ENCODE assay signal across 8 cellular contexts in the genomic region with DNA sequence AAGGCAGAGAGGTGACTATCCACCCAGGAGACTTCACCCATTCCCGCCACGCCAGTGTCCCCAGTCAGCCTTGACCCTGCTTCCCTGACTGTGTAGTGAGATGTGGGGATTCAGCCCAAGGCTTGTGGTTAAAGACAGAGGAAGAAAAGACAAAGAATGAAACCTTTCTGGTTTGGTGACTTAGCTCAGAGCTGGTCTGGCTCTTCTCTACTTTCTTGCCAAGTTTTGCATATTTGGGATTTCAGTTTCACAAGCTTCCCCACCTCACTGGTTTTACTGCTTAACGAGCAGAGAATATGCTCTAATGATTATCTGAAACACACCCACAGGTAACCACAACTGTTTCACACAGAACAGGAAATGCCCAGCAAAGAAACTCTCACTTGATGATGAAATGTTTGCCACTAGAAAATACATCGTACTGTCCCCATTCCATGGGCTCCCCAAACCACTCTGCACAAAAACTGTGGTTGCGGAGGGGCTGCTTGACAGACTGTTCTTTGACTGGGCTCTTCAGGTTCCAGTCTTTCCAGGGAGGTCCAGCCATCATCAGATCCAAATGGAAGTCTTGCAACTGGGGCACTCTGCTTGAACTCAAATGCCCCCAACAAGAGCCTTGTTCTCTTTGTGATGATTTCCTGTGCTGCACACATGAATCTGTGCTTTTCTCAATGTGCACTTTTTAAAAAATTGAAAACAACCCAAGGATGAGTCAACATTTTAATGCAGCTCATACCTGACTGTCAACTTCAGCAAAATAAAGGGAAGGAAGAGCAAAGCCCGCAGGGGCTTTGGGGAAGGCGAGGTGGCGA.
DNase-seq lines count a peak whose midpoint lies in the region; ATAC-seq, FAIRE-seq and TF ChIP-seq lines count a peak whose summit lies in the region.

No MANE protein-coding gene starts in this region.

- H2BK15ac ChIP-seq in neuronal stem cell (ENCODE audit: low read length): no peak overlapping the region

- no peaks in the 10 kb centered on the region for H3K9me3 ChIP-seq in neuronal stem cell (replicated peaks in 1 of 2; ENCODE audit: control insufficient read depth in 2 of 2, insufficient read depth in 1 of 2, low read depth in 1 of 2, low read length in 2 of 2)

- WGBS in neuronal stem cell (ENCODE audit: extremely low coverage in 2 of 2, insufficient read length in 2 of 2, insufficient replicate concordance in 1 of 2), 2 donors: no CpG with 5 or more reads among the region's 8 CpGs

- no peak overlapping the region for H2BK5ac ChIP-seq in neuronal stem cell (ENCODE audit: low read length)

- peaks cover 13 to 21% of the 10 kb centered on the region in 2 donors for H3K4me1 ChIP-seq in neuronal stem cell (ENCODE audit: control insufficient read depth in 2 of 2, insufficient read depth in 1 of 2, low read depth in 1 of 2, low read length in 2 of 2)

- no peak overlapping the region for H3K27ac ChIP-seq in neuronal stem cell (replicated peaks; ENCODE audit: low read length)

- peaks cover 19% of the 10 kb centered on the region for H3K79me1 ChIP-seq in neuronal stem cell (ENCODE audit: low read depth, low read length)

- DNase-seq in AG04449 (ENCODE audit: low read depth, low spot score) (no peak), GM18507 (ENCODE audit: extremely low spot score, insufficient read length, low read depth) (peak; percentile 65), NCI-H526 (lab: John Stamatoyannopoulos, UW) (peak; percentile 61 to 72), cardiac fibroblast (ENCODE audit: low read depth in 2 of 2) (peak; percentile 64 to 67), neuronal stem cell (ENCODE audit: low spot score) (no peak), AG08396 (ENCODE audit: low spot score) (no peak), NCI-H2081 treated with DMSO at 0.1 percent for 48 hours (lab: John Stamatoyannopoulos, UW) (no peak)

- CTCF ChIA-PET in AG04449 (lab: Yijun Ruan, JAX): interaction anchor here (0.6 to 13.8 kb wide), 8 partner anchors 9 to 93 kb away, joined by 3 to 261 read pairs (median 4); no protein-coding TSS in a partner anchor

- POLR2A ChIA-PET in AG04449 (lab: Yijun Ruan, JAX): interaction anchor here (0.6 to 1.0 kb wide), 3 partner anchors 17 to 30 kb away, joined by 3 to 4 read pairs (median 4); no protein-coding TSS in a partner anchor

- H2AFZ ChIP-seq in neuronal stem cell (ENCODE audit: low read length): no peak overlapping the region

- no peak overlapping the region for H2AK5ac ChIP-seq in neuronal stem cell (ENCODE audit: low read depth, low read length)

- no peak overlapping the region for H3K4me2 ChIP-seq in neuronal stem cell (ENCODE audit: insufficient read depth, low read length, poor library complexity, severe bottlenecking)

- peaks cover 2 to 42% of the 10 kb centered on the region in 2 donors for H3K36me3 ChIP-seq in neuronal stem cell (replicated peaks in 1 of 2; ENCODE audit: control insufficient read depth in 2 of 2, insufficient read depth in 2 of 2, low read length in 2 of 2)

- no peak overlapping the region for H2BK12ac ChIP-seq in neuronal stem cell (ENCODE audit: low read length)

- H4K8ac ChIP-seq in neuronal stem cell (ENCODE audit: low read depth, low read length): no peak overlapping the region

- H2BK120ac ChIP-seq in neuronal stem cell (ENCODE audit: low read depth, low read length): no peak overlapping the region

- H3K9ac ChIP-seq in neuronal stem cell (ENCODE audit: low read depth, low read length, poor library complexity): no peak overlapping the region

- FAIRE-seq in GM18507 (lab: Jason Lieb, UNC): peak; percentile 99

- H3K27me3 ChIP-seq in neuronal stem cell (ENCODE audit: control insufficient read depth in 3 of 3, insufficient read depth in 3 of 3, low read depth in 1 of 3, low read length in 3 of 3): no peaks in the 10 kb centered on the region

- peak overlapping the region; percentile 51 for H3K23ac ChIP-seq in neuronal stem cell (ENCODE audit: low read depth, low read length, poor library complexity)

- no peak overlapping the region for H4K91ac ChIP-seq in neuronal stem cell (ENCODE audit: low read depth, low read length, poor library complexity)

- H3K4me3 ChIP-seq in AG04449 (ENCODE audit: low read depth, low read length): peak overlapping the region; percentile 16
- H3K4me3 ChIP-seq in cardiac fibroblast (replicated peaks in 1 of 2; ENCODE audit: low read depth in 2 of 2, low read length in 2 of 2): no peak overlapping the region
- no peak overlapping the region for H3K4me3 ChIP-seq in neuronal stem cell (ENCODE audit: low read length in 2 of 2)

- H3K14ac ChIP-seq in neuronal stem cell (ENCODE audit: low read length): no peak overlapping the region

- no peak overlapping the region for H3K4ac ChIP-seq in neuronal stem cell (ENCODE audit: low read length)

- peak; percentile 90 for ATAC-seq in HG02885 (IDR thresholded peaks at IDR 0.05; ENCODE audit: poor library complexity, unreplicated experiment)

- no peak overlapping the region for H3K18ac ChIP-seq in neuronal stem cell (ENCODE audit: low read length)

- TF ChIP-seq CTCF in AG04449 (IDR thresholded peaks at IDR 0.05; ENCODE audit: insufficient read depth, low read length, missing control alignments) (no peak), cardiac fibroblast (IDR thresholded peaks at IDR 0.05; ENCODE audit: low read depth, low read length) (no peak)

Comparison
In these comparisons a context has a peak if more than half of its experiments do, and no peak if none do; other contexts are left out.
1. DNase-seq: peak in GM18507 (single experiment), NCI-H526 (2 of 2) and cardiac fibroblast (2 of 2); none in AG04449 (single experiment), neuronal stem cell (single experiment), AG08396 (single experiment) and NCI-H2081 treated with DMSO at 0.1 percent for 48 hours (single experiment).